In genomic region chr17:78351449-78352006, GRCh38 we compare ENCODE assay signal across 1 cellular context.
A peak's percentile ranks its signal among the peaks of the same experiment; 100 is the strongest.
TF ChIP-seq lines count a peak whose summit lies in the region.

No MANE protein-coding gene starts in this region.

TF ChIP-seq in HepG2, 621 proteins besides CTCF, POLR2A, EP300 and RAD21 (continued from another document and continues in another):
- TF ChIP-seq, protein P1, sequence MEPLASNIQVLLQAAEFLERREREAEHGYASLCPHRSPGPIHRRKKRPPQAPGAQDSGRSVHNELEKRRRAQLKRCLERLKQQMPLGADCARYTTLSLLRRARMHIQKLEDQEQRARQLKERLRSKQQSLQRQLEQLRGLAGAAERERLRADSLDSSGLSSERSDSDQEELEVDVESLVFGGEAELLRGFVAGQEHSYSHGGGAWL (CRISPR knock-in tag; IDR thresholded peaks at IDR 0.05) = 0 out of 2 replicates have a peak, but pooled peaks have one; percentile 18
- TF ChIP-seq MED1 (CRISPR knock-in tag; IDR thresholded peaks at IDR 0.05) (no peak), GTF2F1 (IDR thresholded peaks at IDR 0.05; ENCODE audit: low read length) (no peak), TEAD2 (CRISPR knock-in tag; IDR thresholded peaks at IDR 0.05) (no peak), ZBTB14 (CRISPR knock-in tag; IDR thresholded peaks at IDR 0.05) (no peak), MIER3 (CRISPR knock-in tag; IDR thresholded peaks at IDR 0.05; ENCODE audit: borderline replicate concordance) (peak; percentile 25; the same call in 1 of the 2 replicates), NKX3-1 (CRISPR knock-in tag; IDR thresholded peaks at IDR 0.05) (no peak), NCOR1 (IDR thresholded peaks at IDR 0.05; ENCODE audit: borderline replicate concordance, low read length) (0 out of 2 replicates have a peak, but pooled peaks have one; percentile 24), PHF21A (CRISPR knock-in tag; IDR thresholded peaks at IDR 0.05) (no peak), DNMT3B (CRISPR knock-in tag; conservative IDR thresholded peaks at IDR 0.05) (0 out of 2 replicates have a peak, but pooled peaks have one; percentile 37), IKZF4 (CRISPR knock-in tag; IDR thresholded peaks at IDR 0.05; ENCODE audit: borderline replicate concordance, low read depth, not compliant biosample characterization) (no peak), ZNF160 (CRISPR knock-in tag; IDR thresholded peaks at IDR 0.05) (no peak), ZNF841 (CRISPR knock-in tag; IDR thresholded peaks at IDR 0.05; ENCODE audit: borderline replicate concordance) (no peak), ATF3 (CRISPR knock-in tag; IDR thresholded peaks at IDR 0.05) (no peak), ZNF879 (CRISPR knock-in tag; IDR thresholded peaks at IDR 0.05) (no peak), ATF7 (IDR thresholded peaks at IDR 0.05) (no peak), ATF7 (CRISPR knock-in tag; IDR thresholded peaks at IDR 0.05) (no peak), YEATS2 (CRISPR knock-in tag; IDR thresholded peaks at IDR 0.05; ENCODE audit: borderline replicate concordance) (no peak), ZNF776 (CRISPR knock-in tag; IDR thresholded peaks at IDR 0.05) (no peak), GTF3A (CRISPR knock-in tag; conservative IDR thresholded peaks at IDR 0.05) (no peak), TBX3 (IDR thresholded peaks at IDR 0.05; ENCODE audit: borderline replicate concordance) (no peak), KDM4B (CRISPR knock-in tag; IDR thresholded peaks at IDR 0.05) (no peak), ZNF781 (CRISPR knock-in tag; IDR thresholded peaks at IDR 0.05; ENCODE audit: borderline replicate concordance, not compliant biosample characterization) (no peak), GFI1 (CRISPR knock-in tag; IDR thresholded peaks at IDR 0.05; ENCODE audit: borderline replicate concordance) (peak; percentile 77), IRX3 (CRISPR knock-in tag; IDR thresholded peaks at IDR 0.05; ENCODE audit: borderline replicate concordance, low read depth) (no peak), ATF7-NPFF (CRISPR knock-in tag; IDR thresholded peaks at IDR 0.05; ENCODE audit: low read depth) (no peak), NFATC3 (CRISPR knock-in tag; IDR thresholded peaks at IDR 0.05) (no peak), ZBTB7A (CRISPR knock-in tag; IDR thresholded peaks at IDR 0.05) (no peak), MLLT10 (CRISPR knock-in tag; IDR thresholded peaks at IDR 0.05) (no peak), FOXK1 (CRISPR knock-in tag; IDR thresholded peaks at IDR 0.05; ENCODE audit: borderline replicate concordance, low read depth) (no peak), MBD4 (IDR thresholded peaks at IDR 0.05; ENCODE audit: borderline replicate concordance, low read length) (no peak), ZNF280B (CRISPR knock-in tag; IDR thresholded peaks at IDR 0.05; ENCODE audit: borderline replicate concordance) (peak; percentile 56; the same call in 1 of the 2 replicates), XBP1 (CRISPR knock-in tag; IDR thresholded peaks at IDR 0.05) (no peak), ZNF710 (CRISPR knock-in tag; IDR thresholded peaks at IDR 0.05; ENCODE audit: borderline replicate concordance) (no peak), SP1 (IDR thresholded peaks at IDR 0.05) (no peak), SP1 (CRISPR knock-in tag; IDR thresholded peaks at IDR 0.05) (no peak), ZKSCAN5 (CRISPR knock-in tag; IDR thresholded peaks at IDR 0.05) (no peak), ZNF234 (CRISPR knock-in tag; conservative IDR thresholded peaks at IDR 0.05) (no peak), SRSF9 (IDR thresholded peaks at IDR 0.05; ENCODE audit: borderline replicate concordance, insufficient read depth, low read depth, low read length, poor library complexity, severe bottlenecking) (no peak), PHF5A (CRISPR knock-in tag; IDR thresholded peaks at IDR 0.05; ENCODE audit: low read depth, unreplicated experiment) (no peak), PRDM10 (CRISPR knock-in tag; IDR thresholded peaks at IDR 0.05; ENCODE audit: low read depth) (0 out of 2 replicates have a peak, but pooled peaks have one; percentile 33), TERF1 (CRISPR knock-in tag; IDR thresholded peaks at IDR 0.05) (no peak), GLI4 (CRISPR knock-in tag; IDR thresholded peaks at IDR 0.05; ENCODE audit: borderline replicate concordance) (0 out of 2 replicates have a peak, but pooled peaks have one; percentile 41)
- TF ChIP-seq, protein P2, sequence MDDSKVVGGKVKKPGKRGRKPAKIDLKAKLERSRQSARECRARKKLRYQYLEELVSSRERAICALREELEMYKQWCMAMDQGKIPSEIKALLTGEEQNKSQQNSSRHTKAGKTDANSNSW (CRISPR knock-in tag; IDR thresholded peaks at IDR 0.05; ENCODE audit: borderline replicate concordance) = no peak
- TF ChIP-seq, protein P3, sequence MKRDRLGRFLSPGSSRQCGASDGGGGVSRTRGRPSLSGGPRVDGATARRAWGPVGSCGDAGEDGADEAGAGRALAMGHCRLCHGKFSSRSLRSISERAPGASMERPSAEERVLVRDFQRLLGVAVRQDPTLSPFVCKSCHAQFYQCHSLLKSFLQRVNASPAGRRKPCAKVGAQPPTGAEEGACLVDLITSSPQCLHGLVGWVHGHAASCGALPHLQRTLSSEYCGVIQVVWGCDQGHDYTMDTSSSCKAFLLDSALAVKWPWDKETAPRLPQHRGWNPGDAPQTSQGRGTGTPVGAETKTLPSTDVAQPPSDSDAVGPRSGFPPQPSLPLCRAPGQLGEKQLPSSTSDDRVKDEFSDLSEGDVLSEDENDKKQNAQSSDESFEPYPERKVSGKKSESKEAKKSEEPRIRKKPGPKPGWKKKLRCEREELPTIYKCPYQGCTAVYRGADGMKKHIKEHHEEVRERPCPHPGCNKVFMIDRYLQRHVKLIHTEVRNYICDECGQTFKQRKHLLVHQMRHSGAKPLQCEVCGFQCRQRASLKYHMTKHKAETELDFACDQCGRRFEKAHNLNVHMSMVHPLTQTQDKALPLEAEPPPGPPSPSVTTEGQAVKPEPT (CRISPR knock-in tag; IDR thresholded peaks at IDR 0.05; ENCODE audit: low read depth) = no peak
- TF ChIP-seq, protein P4, sequence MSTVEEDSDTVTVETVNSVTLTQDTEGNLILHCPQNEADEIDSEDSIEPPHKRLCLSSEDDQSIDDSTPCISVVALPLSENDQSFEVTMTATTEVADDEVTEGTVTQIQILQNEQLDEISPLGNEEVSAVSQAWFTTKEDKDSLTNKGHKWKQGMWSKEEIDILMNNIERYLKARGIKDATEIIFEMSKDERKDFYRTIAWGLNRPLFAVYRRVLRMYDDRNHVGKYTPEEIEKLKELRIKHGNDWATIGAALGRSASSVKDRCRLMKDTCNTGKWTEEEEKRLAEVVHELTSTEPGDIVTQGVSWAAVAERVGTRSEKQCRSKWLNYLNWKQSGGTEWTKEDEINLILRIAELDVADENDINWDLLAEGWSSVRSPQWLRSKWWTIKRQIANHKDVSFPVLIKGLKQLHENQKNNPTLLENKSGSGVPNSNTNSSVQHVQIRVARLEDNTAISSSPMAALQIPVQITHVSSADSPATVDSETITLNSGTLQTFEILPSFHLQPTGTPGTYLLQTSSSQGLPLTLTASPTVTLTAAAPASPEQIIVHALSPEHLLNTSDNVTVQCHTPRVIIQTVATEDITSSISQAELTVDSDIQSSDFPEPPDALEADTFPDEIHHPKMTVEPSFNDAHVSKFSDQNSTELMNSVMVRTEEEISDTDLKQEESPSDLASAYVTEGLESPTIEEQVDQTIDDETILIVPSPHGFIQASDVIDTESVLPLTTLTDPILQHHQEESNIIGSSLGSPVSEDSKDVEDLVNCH (CRISPR knock-in tag; IDR thresholded peaks at IDR 0.05) = no peak
- TF ChIP-seq, protein P5, sequence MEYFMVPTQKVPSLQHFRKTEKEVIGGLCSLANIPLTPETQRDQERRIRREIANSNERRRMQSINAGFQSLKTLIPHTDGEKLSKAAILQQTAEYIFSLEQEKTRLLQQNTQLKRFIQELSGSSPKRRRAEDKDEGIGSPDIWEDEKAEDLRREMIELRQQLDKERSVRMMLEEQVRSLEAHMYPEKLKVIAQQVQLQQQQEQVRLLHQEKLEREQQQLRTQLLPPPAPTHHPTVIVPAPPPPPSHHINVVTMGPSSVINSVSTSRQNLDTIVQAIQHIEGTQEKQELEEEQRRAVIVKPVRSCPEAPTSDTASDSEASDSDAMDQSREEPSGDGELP (IDR thresholded peaks at IDR 0.05; ENCODE audit: borderline replicate concordance, low read depth) = peak; percentile 75; the same call in 1 of the 2 replicates
